ENCODE assay signal across 42 cellular contexts in the genomic region with DNA sequence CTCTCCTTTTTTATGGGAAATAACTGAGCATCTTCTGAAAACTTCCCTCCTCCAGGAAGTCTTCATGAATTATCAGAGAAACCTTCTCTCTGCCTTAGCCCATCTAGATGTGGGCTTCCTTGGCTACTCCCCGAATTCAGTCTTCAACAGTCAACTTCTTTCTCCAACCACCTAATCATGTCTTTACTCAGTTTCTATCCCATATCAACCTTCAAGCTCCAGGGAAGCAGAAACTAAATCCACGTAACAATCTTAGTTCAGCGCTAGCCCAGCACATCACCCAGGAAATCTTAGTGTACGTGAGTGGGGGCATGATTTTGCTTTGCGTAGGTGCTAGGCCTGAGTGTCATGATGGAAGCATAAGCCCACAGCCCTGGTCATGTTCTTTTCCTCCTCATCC. TPM values are rescaled to one million over a fixed set of nuclear protein-coding genes. Genes with fewer than 3 reads are reported as not detected.
"Had no signal": no experiment of that assay in that cellular context is flagged by ENCODE, and none has a peak within 500 bp of the region (broad histone marks: within the 10 kb centered on the region; RNA-seq: fewer than 3 reads in every experiment).

No MANE protein-coding gene starts in this region.

- H3K9me3 Mint-ChIP-seq: activated naive CD4-positive, alpha-beta T cell treated with anti-CD3 and anti-CD28 coated beads for 36 hours; activated naive CD4-positive, alpha-beta T cell treated with anti-CD3 and anti-CD28 coated beads, Interleukin-2, amount 10 ng/mL, durations not matched to agents 7 days and 5 days; activated naive CD4-positive, alpha-beta T cell treated with anti-CD3 and anti-CD28 coated beads, Interleukin-2, amount 50 U/mL, for 24 hours; activated naive CD4-positive, alpha-beta T cell treated with anti-CD3 and anti-CD28 coated beads, Interleukin-2, amount 50 U/mL, for 72 hours; activated naive CD8-positive, alpha-beta T cell treated with anti-CD3 and anti-CD28 coated beads for 36 hours; activated T-cell treated with anti-CD3 and anti-CD28 coated beads, Interleukin-2, amount 50 U/mL, for 24 hours; activated T-cell treated with anti-CD3 and anti-CD28 coated beads, Interleukin-2, amount 50 U/mL, for 4 hours; activated T-cell treated with anti-CD3 and anti-CD28 coated beads, Interleukin-2, amount 50 U/mL, for 72 hours; activated T-helper 1 cell treated with anti-CD3 and anti-CD28 coated beads, Interleukin-12 subunit alpha, Interleukin-12 subunit beta, Interleukin-2, Interleukin-4 antibody, amounts not matched to agents 30 ng/mL and 10 ng/mL and 1 ng/mL, durations not matched to agents 14 hours and 24 hours and 36 hours; activated T-helper 17 cell treated with anti-CD3 and anti-CD28 coated beads, Interleukin-2, amount 50 U/mL, for 72 hours; activated T-helper 2 cell treated with anti-CD3 and anti-CD28 coated beads, Interferon-gamma antibody, Interleukin-2, Interleukin-4, amounts not matched to agents 10 μg/mL and 5 μg/mL and 100 μg/mL, durations not matched to agents 14 hours and 24 hours and 36 hours; central memory CD8-positive, alpha-beta T cell had no signal

- H3K27ac Mint-ChIP-seq: activated naive CD4-positive, alpha-beta T cell treated with anti-CD3 and anti-CD28 coated beads for 36 hours; activated naive CD4-positive, alpha-beta T cell treated with anti-CD3 and anti-CD28 coated beads, Interleukin-2, amount 10 ng/mL, durations not matched to agents 7 days and 5 days; activated naive CD4-positive, alpha-beta T cell treated with anti-CD3 and anti-CD28 coated beads, Interleukin-2, amount 50 U/mL, for 24 hours; activated naive CD4-positive, alpha-beta T cell treated with anti-CD3 and anti-CD28 coated beads, Interleukin-2, amount 50 U/mL, for 72 hours; activated naive CD8-positive, alpha-beta T cell; activated naive CD8-positive, alpha-beta T cell treated with anti-CD3 and anti-CD28 coated beads for 36 hours; activated naive CD8-positive, alpha-beta T cell treated with anti-CD3 and anti-CD28 coated beads, Interleukin-2, amount 10 ng/mL, durations not matched to agents 7 days and 5 days; activated naive CD8-positive, alpha-beta T cell treated with anti-CD3 and anti-CD28 coated beads, Interleukin-2, amount 50 U/mL, for 24 hours; activated T-cell treated with anti-CD3 and anti-CD28 coated beads, Interleukin-2, amount 50 U/mL, for 24 hours; activated T-cell treated with anti-CD3 and anti-CD28 coated beads, Interleukin-2, amount 50 U/mL, for 72 hours; activated T-helper 1 cell treated with anti-CD3 and anti-CD28 coated beads, Interleukin-12 subunit alpha, Interleukin-12 subunit beta, Interleukin-2, Interleukin-4 antibody, amounts not matched to agents 30 ng/mL and 10 ng/mL and 1 ng/mL, durations not matched to agents 14 hours and 24 hours and 36 hours; activated T-helper 17 cell treated with anti-CD3 and anti-CD28 coated beads, Interleukin-2, amount 50 U/mL, for 72 hours; activated T-helper 2 cell treated with anti-CD3 and anti-CD28 coated beads, Interferon-gamma antibody, Interleukin-2, Interleukin-4, amounts not matched to agents 10 μg/mL and 5 μg/mL and 100 μg/mL, durations not matched to agents 14 hours and 24 hours and 36 hours; brain had no signal

- H3K36me3 ChIP-seq: adrenal gland, ascending aorta, brain microvascular endothelial cell, breast epithelium, cardiac muscle cell had no signal

- H3K4me3 Mint-ChIP-seq: activated naive CD4-positive, alpha-beta T cell treated with anti-CD3 and anti-CD28 coated beads for 36 hours; activated naive CD4-positive, alpha-beta T cell treated with anti-CD3 and anti-CD28 coated beads, Interleukin-2, amount 10 ng/mL, durations not matched to agents 7 days and 5 days; activated naive CD4-positive, alpha-beta T cell treated with anti-CD3 and anti-CD28 coated beads, Interleukin-2, amount 50 U/mL, for 24 hours; activated naive CD8-positive, alpha-beta T cell; activated naive CD8-positive, alpha-beta T cell treated with anti-CD3 and anti-CD28 coated beads for 36 hours; activated naive CD8-positive, alpha-beta T cell treated with anti-CD3 and anti-CD28 coated beads, Interleukin-2, amount 10 ng/mL, durations not matched to agents 7 days and 5 days; activated naive CD8-positive, alpha-beta T cell treated with anti-CD3 and anti-CD28 coated beads, Interleukin-2, amount 50 U/mL, for 24 hours; activated T-cell treated with anti-CD3 and anti-CD28 coated beads, Interleukin-2, amount 50 U/mL, for 24 hours; activated T-cell treated with anti-CD3 and anti-CD28 coated beads, Interleukin-2, amount 50 U/mL, for 4 hours; activated T-cell treated with anti-CD3 and anti-CD28 coated beads, Interleukin-2, amount 50 U/mL, for 72 hours; activated T-helper 1 cell treated with anti-CD3 and anti-CD28 coated beads, Interleukin-12 subunit alpha, Interleukin-12 subunit beta, Interleukin-2, Interleukin-4 antibody, amounts not matched to agents 30 ng/mL and 10 ng/mL and 1 ng/mL, durations not matched to agents 14 hours and 24 hours and 36 hours; activated T-helper 17 cell treated with anti-CD3 and anti-CD28 coated beads, Interleukin-2, amount 50 U/mL, for 72 hours; brain; central memory CD8-positive, alpha-beta T cell had no signal

- H3K9me3 ChIP-seq: adrenal gland, ascending aorta, body of pancreas, breast epithelium had no signal

- ATAC-seq: activated naive CD4-positive, alpha-beta T cell treated with anti-CD3 and anti-CD28 coated beads, Interleukin-2, amount 50 U/mL, for 72 hours; activated naive CD8-positive, alpha-beta T cell treated with anti-CD3 and anti-CD28 coated beads, Interleukin-2, amount 50 U/mL, for 24 hours; activated T-cell treated with anti-CD3 and anti-CD28 coated beads, Interleukin-2, amount 50 U/mL, for 4 hours; activated T-cell treated with anti-CD3 and anti-CD28 coated beads, Interleukin-2, amount 50 U/mL, for 72 hours; activated T-helper 17 cell treated with anti-CD3 and anti-CD28 coated beads, Interleukin-2, amount 50 U/mL, for 72 hours; body of pancreas had no signal

- H3K27ac ChIP-seq: adrenal gland, ascending aorta, body of pancreas, brain microvascular endothelial cell, breast epithelium, cardiac muscle cell had no signal

- H3K4me3 ChIP-seq: adrenal gland, ascending aorta, body of pancreas, breast epithelium, cardiac muscle cell had no signal

- H3K4me1 ChIP-seq: adrenal gland, ascending aorta, breast epithelium had no signal

- DNase-seq: activated effector memory CD4-positive, alpha-beta T cell treated with anti-CD3 and anti-CD28 coated beads, Interleukin-2, amount 50 U/mL, for 16 hours; activated effector memory CD4-positive, alpha-beta T cell treated with Interleukin-2 at 50 U/mL for 16 hours; activated gamma-delta T cell; activated gamma-delta T cell treated with Interleukin-2 at 50 U/mL for 16 hours; activated naive CD4-positive, alpha-beta T cell; activated naive CD4-positive, alpha-beta T cell treated with anti-CD3 and anti-CD28 coated beads for 36 hours; activated naive CD4-positive, alpha-beta T cell treated with anti-CD3 and anti-CD28 coated beads, Interleukin-2, amount 10 ng/mL, durations not matched to agents 7 days and 5 days; activated naive CD4-positive, alpha-beta T cell treated with anti-CD3 and anti-CD28 coated beads, Interleukin-2, amount 50 U/mL, for 16 hours; activated naive CD4-positive, alpha-beta T cell treated with Interleukin-2 at 50 U/mL for 16 hours; activated naive CD8-positive, alpha-beta T cell treated with anti-CD3 and anti-CD28 coated beads for 36 hours; activated naive CD8-positive, alpha-beta T cell treated with anti-CD3 and anti-CD28 coated beads, Interleukin-2, amount 10 ng/mL, durations not matched to agents 7 days and 5 days; activated naive CD8-positive, alpha-beta T cell treated with anti-CD3 and anti-CD28 coated beads, Interleukin-2, amount 50 U/mL, for 24 hours; activated T-cell treated with anti-CD3 and anti-CD28 coated beads, Interleukin-2, amount 50 U/mL, for 1 hour; activated T-cell treated with anti-CD3 and anti-CD28 coated beads, Interleukin-2, amount 50 U/mL, for 24 hours; activated T-cell treated with anti-CD3 and anti-CD28 coated beads, Interleukin-2, amount 50 U/mL, for 4 hours; activated T-cell treated with anti-CD3 and anti-CD28 coated beads, Interleukin-2, amount 50 U/mL, for 72 hours; adrenal gland; amniotic stem cell; amygdala; anterior cingulate cortex; aorta; brain microvascular endothelial cell; caudate nucleus; central memory CD4-positive, alpha-beta T cell; cerebellar nuclear complex had no signal

- H3K36me3 Mint-ChIP-seq: activated naive CD4-positive, alpha-beta T cell treated with anti-CD3 and anti-CD28 coated beads, Interleukin-2, amount 10 ng/mL, durations not matched to agents 7 days and 5 days; activated naive CD4-positive, alpha-beta T cell treated with anti-CD3 and anti-CD28 coated beads, Interleukin-2, amount 50 U/mL, for 24 hours; activated naive CD4-positive, alpha-beta T cell treated with anti-CD3 and anti-CD28 coated beads, Interleukin-2, amount 50 U/mL, for 72 hours; activated naive CD8-positive, alpha-beta T cell; activated naive CD8-positive, alpha-beta T cell treated with anti-CD3 and anti-CD28 coated beads for 36 hours; activated naive CD8-positive, alpha-beta T cell treated with anti-CD3 and anti-CD28 coated beads, Interleukin-2, amount 10 ng/mL, durations not matched to agents 7 days and 5 days; brain had no signal

RNA-seq across cellular contexts. Expression of a gene that starts 12.7 kb away (rescaled TPM):
- total RNA-seq: activated naive CD4-positive, alpha-beta T cell treated with anti-CD3 and anti-CD28 coated beads for 36 hours; activated naive CD4-positive, alpha-beta T cell treated with anti-CD3 and anti-CD28 coated beads, Interleukin-2, amount 50 U/mL, for 72 hours; activated naive CD8-positive, alpha-beta T cell treated with anti-CD3 and anti-CD28 coated beads for 36 hours; activated naive CD8-positive, alpha-beta T cell treated with anti-CD3 and anti-CD28 coated beads, Interleukin-2, amount 10 ng/mL, durations not matched to agents 7 days and 5 days; activated T-cell treated with anti-CD3 and anti-CD28 coated beads, Interleukin-2, amount 50 U/mL, for 4 hours; activated T-cell treated with anti-CD3 and anti-CD28 coated beads, Interleukin-2, amount 50 U/mL, for 72 hours; activated T-helper 1 cell treated with anti-CD3 and anti-CD28 coated beads, Interleukin-12 subunit alpha, Interleukin-12 subunit beta, Interleukin-2, Interleukin-4 antibody, amounts not matched to agents 30 ng/mL and 10 ng/mL and 1 ng/mL, durations not matched to agents 14 hours and 24 hours and 36 hours; activated T-helper 17 cell treated with anti-CD3 and anti-CD28 coated beads, Interleukin-2, amount 50 U/mL, for 72 hours; activated T-helper 2 cell treated with anti-CD3 and anti-CD28 coated beads, Interferon-gamma antibody, Interleukin-2, Interleukin-4, amounts not matched to agents 10 μg/mL and 5 μg/mL and 100 μg/mL, durations not matched to agents 14 hours and 24 hours and 36 hours; adrenal gland; aorta; ascending aorta; astrocyte; body of pancreas; bronchial epithelial cell; cardiac muscle cell; cardiac septum; chondrocyte had no signal
- polyA plus RNA-seq: adrenal gland, aorta, cardiac muscle cell had no signal

RNA-seq across cellular contexts. Expression of a gene that starts 35.9 kb away (rescaled TPM):
- total RNA-seq: activated naive CD4-positive, alpha-beta T cell treated with anti-CD3 and anti-CD28 coated beads for 36 hours; activated naive CD4-positive, alpha-beta T cell treated with anti-CD3 and anti-CD28 coated beads, Interleukin-2, amount 50 U/mL, for 72 hours; activated naive CD8-positive, alpha-beta T cell treated with anti-CD3 and anti-CD28 coated beads for 36 hours; activated naive CD8-positive, alpha-beta T cell treated with anti-CD3 and anti-CD28 coated beads, Interleukin-2, amount 10 ng/mL, durations not matched to agents 7 days and 5 days; activated T-cell treated with anti-CD3 and anti-CD28 coated beads, Interleukin-2, amount 50 U/mL, for 72 hours; activated T-helper 1 cell treated with anti-CD3 and anti-CD28 coated beads, Interleukin-12 subunit alpha, Interleukin-12 subunit beta, Interleukin-2, Interleukin-4 antibody, amounts not matched to agents 30 ng/mL and 10 ng/mL and 1 ng/mL, durations not matched to agents 14 hours and 24 hours and 36 hours; activated T-helper 17 cell treated with anti-CD3 and anti-CD28 coated beads, Interleukin-2, amount 50 U/mL, for 72 hours; ascending aorta; astrocyte; body of pancreas; breast epithelium; bronchial epithelial cell; cardiac muscle cell; cardiac septum; chondrocyte had no signal
- polyA plus RNA-seq: adipose tissue, adrenal gland, aorta, cardiac muscle cell had no signal
